Comparison of ENCODE assay signal across 17 cellular contexts in genomic region chr2:36682562-36682961, GRCh38. TPM values are rescaled to one million over a fixed set of nuclear protein-coding genes. Genes with fewer than 3 reads are reported as not detected.
A peak's percentile ranks its signal among the peaks of the same experiment; 100 is the strongest.
DNase-seq lines count a peak whose midpoint lies in the region; ATAC-seq and TF ChIP-seq lines count a peak whose summit lies in the region.
"Had no signal": no experiment of that assay in that cellular context is flagged by ENCODE, and none has a peak within 500 bp of the region (broad histone marks: within the 10 kb centered on the region; RNA-seq: fewer than 3 reads in every experiment).

No MANE protein-coding gene starts in this region.

- H3K79me2 ChIP-seq in neural progenitor cell (ENCODE audit: low read depth): no peaks in the 10 kb centered on the region

- DNase-seq in HEK293T (ENCODE audit: extremely low spot score) (no peak), WTC11 (ENCODE audit: low spot score) (no peak), neural progenitor cell (ENCODE audit: low spot score) (no peak), T-helper 17 cell (no peak)
- DNase-seq: AML-193; Caco-2; Calu3; CD4-positive, alpha-beta T cell; CD8-positive, alpha-beta T cell; DMS79 treated with DMSO at 0.1 percent for 48 hours; GF-D8 had no signal

- no peak overlapping the region for H3K27ac ChIP-seq in neural progenitor cell
- H3K27ac ChIP-seq: 22Rv1; A549; BLaER1 treated with 17β-estradiol and CSF1 and Interleukin-3, amounts not matched to agents 10 nM and 100 nM; C4-2B had no signal

- H3K4me2 ChIP-seq in neural progenitor cell: no peak overlapping the region
- H3K4me2 ChIP-seq: A549; BLaER1 treated with 17β-estradiol and CSF1 and Interleukin-3, amounts not matched to agents 10 nM and 100 nM had no signal

- H3K4me3 Mint-ChIP-seq in WTC11 (no peak overlapping the region), neural progenitor cell (no peak overlapping the region), T-helper 17 cell (no peak overlapping the region)
- H3K4me3 Mint-ChIP-seq: B cell; CD4-positive, alpha-beta T cell; CD8-positive, alpha-beta T cell had no signal

- TF ChIP-seq CTCF in WTC11 (IDR thresholded peaks at IDR 0.05): no peak
- no peak for TF ChIP-seq CTCF in neural progenitor cell (IDR thresholded peaks at IDR 0.05)

- no peaks in the 10 kb centered on the region for H4K20me1 ChIP-seq in neural progenitor cell (ENCODE audit: low read depth)
- H4K20me1 ChIP-seq: BLaER1 treated with 17β-estradiol and CSF1 and Interleukin-3, amounts not matched to agents 10 nM and 100 nM had no signal

- peaks cover 22% of the 10 kb centered on the region for H3K36me3 Mint-ChIP-seq in WTC11
- no peaks in the 10 kb centered on the region for H3K36me3 Mint-ChIP-seq in neural progenitor cell
- H3K36me3 Mint-ChIP-seq in T-helper 17 cell (ENCODE audit: low read depth): peaks cover 2% of the 10 kb centered on the region
- H3K36me3 Mint-ChIP-seq: CD8-positive, alpha-beta T cell had no signal

- POLR2A ChIA-PET in HEK293T (lab: Yijun Ruan, JAX) (no interaction called here), WTC11 (lab: Charles Lee) (no interaction called here)

- H3K4me1 ChIP-seq in neural progenitor cell: no peaks in the 10 kb centered on the region
- H3K4me1 ChIP-seq: A549, Caco-2 had no signal

- 0 out of 2 replicates have a peak, but pooled peaks have one; percentile 41 for ATAC-seq in WTC11
- no peak for ATAC-seq in T-helper 17 cell
- ATAC-seq in HG02885 (IDR thresholded peaks at IDR 0.05; ENCODE audit: poor library complexity, unreplicated experiment): no peak
- ATAC-seq: A549; CD8-positive, alpha-beta T cell had no signal

- peak overlapping the region; percentile 30 for H2AFZ ChIP-seq in neural progenitor cell (replicated peaks)

- H3K36me3 ChIP-seq in neural progenitor cell: no peaks in the 10 kb centered on the region
- H3K36me3 ChIP-seq: BLaER1 treated with 17β-estradiol and CSF1 and Interleukin-3, amounts not matched to agents 10 nM and 100 nM had no signal

- no peak overlapping the region for H3K27ac Mint-ChIP-seq in WTC11
- no peak overlapping the region for H3K27ac Mint-ChIP-seq in neural progenitor cell
- H3K27ac Mint-ChIP-seq in T-helper 17 cell: no peak overlapping the region
- H3K27ac Mint-ChIP-seq: B cell; CD4-positive, alpha-beta T cell; CD8-positive, alpha-beta T cell had no signal

- no peaks in the 10 kb centered on the region for H3F3A ChIP-seq in neural progenitor cell (ENCODE audit: low read depth)

- CTCF ChIA-PET in HEK293T (lab: Yijun Ruan, JAX): no interaction called here
- CTCF ChIA-PET in WTC11 (lab: Charles Lee): no interaction called here

- H3K9me3 Mint-ChIP-seq in WTC11 (peaks cover 28% of the 10 kb centered on the region), neural progenitor cell (peaks cover 7% of the 10 kb centered on the region)

- H3K4me3 ChIP-seq in neural progenitor cell: no peak overlapping the region
- H3K4me3 ChIP-seq: A549; BLaER1 treated with 17β-estradiol and CSF1 and Interleukin-3, amounts not matched to agents 10 nM and 100 nM had no signal

- peaks cover 21% of the 10 kb centered on the region for H3K4me1 Mint-ChIP-seq in WTC11
- H3K4me1 Mint-ChIP-seq in neural progenitor cell: no peaks in the 10 kb centered on the region
- H3K4me1 Mint-ChIP-seq in T-helper 17 cell: no peaks in the 10 kb centered on the region
- H3K4me1 Mint-ChIP-seq: B cell had no signal

- H3K27me3 Mint-ChIP-seq in WTC11 (ENCODE audit: low read depth) (peaks cover 3% of the 10 kb centered on the region; the same call in 1 of the 2 replicates), neural progenitor cell (ENCODE audit: insufficient read depth, low read depth) (no peaks in the 10 kb centered on the region), T-helper 17 cell (peaks cover 33% of the 10 kb centered on the region)

- H3K27me3 ChIP-seq in neural progenitor cell: no peaks in the 10 kb centered on the region
- H3K27me3 ChIP-seq: BLaER1 treated with 17β-estradiol and CSF1 and Interleukin-3, amounts not matched to agents 10 nM and 100 nM had no signal

- H3K9ac ChIP-seq in neural progenitor cell: no peak overlapping the region
- H3K9ac ChIP-seq: BLaER1 treated with 17β-estradiol and CSF1 and Interleukin-3, amounts not matched to agents 10 nM and 100 nM had no signal

- H3K9me3 ChIP-seq in neural progenitor cell (ENCODE audit: low read depth) (no peaks in the 10 kb centered on the region), T-helper 17 cell (ENCODE audit: control insufficient read depth, low read length, poor library complexity, severe bottlenecking) (no peaks in the 10 kb centered on the region)

TF ChIP-seq in HEK293T, 16 proteins besides CTCF, POLR2A, EP300 and RAD21:
- TF ChIP-seq PKNOX1 (IDR thresholded peaks at IDR 0.05): peak; percentile 53; the same call in 1 of the 2 replicates
- no peak for TF ChIP-seq CTBP1 (IDR thresholded peaks at IDR 0.05; ENCODE audit: borderline replicate concordance)

TF ChIP-seq in WTC11, 78 proteins besides CTCF, POLR2A, EP300 and RAD21 (continues in another document):
- TF ChIP-seq MYBL2 (CRISPR knock-in tag; IDR thresholded peaks at IDR 0.05) (no peak), ATF6 (CRISPR knock-in tag; IDR thresholded peaks at IDR 0.05) (no peak), ATF2 (CRISPR knock-in tag; IDR thresholded peaks at IDR 0.05; ENCODE audit: borderline replicate concordance, low read depth) (no peak), OVOL2 (CRISPR knock-in tag; IDR thresholded peaks at IDR 0.05; ENCODE audit: borderline replicate concordance) (no peak), CBFB (CRISPR knock-in tag; IDR thresholded peaks at IDR 0.05; ENCODE audit: low read depth) (no peak), ZNF425 (CRISPR knock-in tag; conservative IDR thresholded peaks at IDR 0.05) (no peak), ZNF396 (CRISPR knock-in tag; IDR thresholded peaks at IDR 0.05; ENCODE audit: borderline replicate concordance) (no peak), ZSCAN18 (CRISPR knock-in tag; IDR thresholded peaks at IDR 0.05) (no peak), TEAD4 (CRISPR knock-in tag; IDR thresholded peaks at IDR 0.05) (no peak), NR2C2 (CRISPR knock-in tag; IDR thresholded peaks at IDR 0.05) (no peak), ZMAT4 (CRISPR knock-in tag; IDR thresholded peaks at IDR 0.05) (no peak)

RNA-seq across cellular contexts. Expression of gene VIT, which starts 13.9 kb away (rescaled TPM):
- 0.11 to 0.46 TPM (median 0.27 TPM) in 3 replicates for total RNA-seq in WTC11 (2021)
- not detected in 2 replicates for total RNA-seq in neural progenitor cell (ENCODE audit: low replicate concordance)
- total RNA-seq in T-helper 17 cell: not detected
- total RNA-seq: B cell; Calu3; CD4-positive, alpha-beta T cell; CD8-positive, alpha-beta T cell had no signal
